Comparison of ENCODE assay signal across 25 cellular contexts in genomic region chr22:44615146-44615545, GRCh38.
"Had no signal": no experiment of that assay in that cellular context is flagged by ENCODE, and none has a peak within 500 bp of the region (broad histone marks: within the 10 kb centered on the region; RNA-seq: fewer than 3 reads in every experiment).

No MANE protein-coding gene starts in this region.

- H3K9me3 Mint-ChIP-seq: memory B cell had no signal

- H3K4me1 Mint-ChIP-seq: memory B cell had no signal

- H3K4me1 ChIP-seq: gastrocnemius medialis had no signal

- H3K4me3 Mint-ChIP-seq: memory B cell had no signal

- H3K27me3 Mint-ChIP-seq: memory B cell had no signal

- H3K27ac Mint-ChIP-seq: memory B cell had no signal

- FAIRE-seq: colon had no signal

- H3K36me3 Mint-ChIP-seq: memory B cell had no signal

- DNase-seq: dermis blood vessel endothelial cell; dorsolateral prefrontal cortex; effector CD4-positive, alpha-beta T cell; effector memory CD4-positive, alpha-beta T cell; erythroblast; esophagus squamous epithelium; foreskin fibroblast; foreskin melanocyte; gastrocnemius medialis; glutamatergic neuron; head of caudate nucleus; heart right ventricle; hippocampal formation; islet precursor cell; left cardiac atrium; left ventricle myocardium superior; mammary epithelial cell; mesendoderm; midbrain had no signal

- H3K27ac ChIP-seq: coronary artery, dorsolateral prefrontal cortex, epithelial cell of prostate, esophagus squamous epithelium, gastrocnemius medialis, heart right ventricle, left lung had no signal

- H3K4me3 ChIP-seq: coronary artery, dorsolateral prefrontal cortex, esophagus squamous epithelium, gastrocnemius medialis, heart right ventricle, left lung, lung had no signal

- H3K36me3 ChIP-seq: esophagus squamous epithelium, gastrocnemius medialis, heart right ventricle, left lung had no signal
